Comparison of ENCODE assay signal across 8 cellular contexts in genomic region chr2:202375006-202375610, GRCh38. TPM values are rescaled to one million over a fixed set of nuclear protein-coding genes. Genes with fewer than 3 reads are reported as not detected.
A peak's percentile ranks its signal among the peaks of the same experiment; 100 is the strongest.
DNase-seq lines count a peak whose midpoint lies in the region; ATAC-seq and TF ChIP-seq lines count a peak whose summit lies in the region.

No MANE protein-coding gene starts in this region.

- H3K4me3 ChIP-seq in OCI-LY3 (ENCODE audit: low read length) (peak overlapping the region; percentile 89), fibroblast of villous mesenchyme (ENCODE audit: low read depth, low read length) (peak overlapping the region; percentile 90), neural cell (ENCODE audit: low read length) (peak overlapping the region; percentile 99), stomach smooth muscle (ENCODE audit: low read length in 2 of 2) (peak overlapping the region; percentile 86 to 96)

- H2AFZ ChIP-seq in OCI-LY3 (ENCODE audit: low read depth, low read length) (peak overlapping the region; percentile 50), neural cell (ENCODE audit: low read depth, low read length) (peak overlapping the region; percentile 99)

- H3K9ac ChIP-seq in OCI-LY3 (ENCODE audit: low read length): peak overlapping the region; percentile 81
- H3K9ac ChIP-seq in neural cell (ENCODE audit: low read length): peak overlapping the region; percentile 95
- peak overlapping the region; percentile 90 to 95 for H3K9ac ChIP-seq in stomach smooth muscle (ENCODE audit: low read length in 2 of 2)

- H3K79me2 ChIP-seq in OCI-LY3 (ENCODE audit: low read length) (peaks cover 23% of the 10 kb centered on the region), neural cell (replicated peaks; ENCODE audit: insufficient read depth, low read length) (peaks cover 38% of the 10 kb centered on the region)

- H3K27ac ChIP-seq in OCI-LY3 (ENCODE audit: low read length) (no peak overlapping the region), neural cell (ENCODE audit: low read length) (peak overlapping the region; percentile 100), stomach smooth muscle (ENCODE audit: low read length) (peak overlapping the region; percentile 96)

- TF ChIP-seq EP300 in neural cell (conservative IDR thresholded peaks at IDR 0.05; ENCODE audit: poor library complexity, severe bottlenecking): no peak

- peaks cover 6% of the 10 kb centered on the region for H3F3A ChIP-seq in neural cell (ENCODE audit: insufficient read depth, low read length, poor library complexity, severe bottlenecking)

- peaks cover 21% of the 10 kb centered on the region for H3K4me1 ChIP-seq in OCI-LY3 (ENCODE audit: low read length)
- H3K4me1 ChIP-seq in stomach smooth muscle (ENCODE audit: control insufficient read depth, insufficient read depth, low read length): peaks cover 10% of the 10 kb centered on the region

- TF ChIP-seq RAD21 in neural cell (conservative IDR thresholded peaks at IDR 0.05): no peak

- TF ChIP-seq CTCF in OCI-LY3 (IDR thresholded peaks at IDR 0.05; ENCODE audit: low read depth, low read length): no peak
- TF ChIP-seq CTCF in fibroblast of villous mesenchyme (IDR thresholded peaks at IDR 0.05; ENCODE audit: insufficient read depth, low read depth, low read length): no peak
- peak; percentile 23 for TF ChIP-seq CTCF in neural cell (IDR thresholded peaks at IDR 0.05; ENCODE audit: poor library complexity, severe bottlenecking)

- H3K27me3 ChIP-seq in OCI-LY3 (ENCODE audit: low read depth, low read length) (no peaks in the 10 kb centered on the region), neural cell (ENCODE audit: insufficient read depth, low read depth, low read length) (no peaks in the 10 kb centered on the region), stomach smooth muscle (ENCODE audit: control insufficient read depth in 1 of 2, insufficient read depth in 2 of 2, low read length in 2 of 2) (no peaks in the 10 kb centered on the region)

- ATAC-seq in GM21526 (IDR thresholded peaks at IDR 0.05; ENCODE audit: low FRiP score, unreplicated experiment): no peak

- H4K20me1 ChIP-seq in OCI-LY3 (ENCODE audit: insufficient read depth, low read length) (no peaks in the 10 kb centered on the region; the same call in 1 of the 2 replicates), neural cell (ENCODE audit: insufficient read depth) (peaks cover 20% of the 10 kb centered on the region)

- H3K9me3 ChIP-seq in OCI-LY3 (ENCODE audit: insufficient read depth, low read length) (no peaks in the 10 kb centered on the region), neural cell (ENCODE audit: low read length) (no peaks in the 10 kb centered on the region), stomach smooth muscle (ENCODE audit: control insufficient read depth in 2 of 2, low read length in 2 of 2) (no peaks in the 10 kb centered on the region)

- H3K36me3 ChIP-seq in OCI-LY3 (replicated peaks; ENCODE audit: low read depth, low read length): no peaks in the 10 kb centered on the region
- H3K36me3 ChIP-seq in neural cell (ENCODE audit: insufficient read depth, low read length): no peaks in the 10 kb centered on the region
- no peaks in the 10 kb centered on the region for H3K36me3 ChIP-seq in stomach smooth muscle (ENCODE audit: control insufficient read depth in 2 of 2, insufficient read depth in 2 of 2, low read length in 2 of 2)

- no peaks in the 10 kb centered on the region for H3K9me2 ChIP-seq in neural cell (ENCODE audit: insufficient read depth, low read length)

- H3K4me2 ChIP-seq in OCI-LY3 (ENCODE audit: low read length) (peak overlapping the region; percentile 100), neural cell (ENCODE audit: low read length) (peak overlapping the region; percentile 97)

- DNase-seq in NCI-H2107 treated with DMSO at 0.1 percent for 48 hours (lab: John Stamatoyannopoulos, UW; ENCODE audit: unreplicated experiment) (peak; percentile 17), NCI-H2107 (lab: John Stamatoyannopoulos, UW) (no peak), activated gamma-delta T cell treated with Interleukin-2 at 50 U/mL for 16 hours (peak; percentile 17), fibroblast of villous mesenchyme (ENCODE audit: low read depth) (peak; percentile 81)

TF ChIP-seq in neural cell, 6 proteins besides CTCF, POLR2A, EP300 and RAD21:
- peak; percentile 54 for TF ChIP-seq POLR2AphosphoS5 (IDR thresholded peaks at IDR 0.05)
- peak; percentile 12 for TF ChIP-seq MXI1 (conservative IDR thresholded peaks at IDR 0.05; ENCODE audit: poor library complexity, severe bottlenecking)
- TF ChIP-seq TAF1 (IDR thresholded peaks at IDR 0.05; ENCODE audit: low read depth): no peak
- TF ChIP-seq REST (IDR thresholded peaks at IDR 0.05; ENCODE audit: borderline replicate concordance): peak; percentile 65
TF ChIP-seq in neural cell: peak in this region for 3.

RNA-seq across cellular contexts. Expression of gene BMPR2, which starts 1.0 kb away (rescaled TPM):
- total RNA-seq in fibroblast of villous mesenchyme: 38.7 and 47.9 TPM in 2 replicates
- 16.6 and 18.4 TPM in 2 replicates for polyA plus RNA-seq in neural cell
- 72.8 and 89.8 TPM in 2 replicates for polyA minus RNA-seq in neural cell
